In genomic region chr5:102955463-102955862, GRCh38 we compare ENCODE assay signal across 18 cellular contexts.
A peak's percentile ranks its signal among the peaks of the same experiment; 100 is the strongest.
DNase-seq lines count a peak whose midpoint lies in the region; ATAC-seq and TF ChIP-seq lines count a peak whose summit lies in the region.
"Had no signal": no experiment of that assay in that cellular context is flagged by ENCODE, and none has a peak within 500 bp of the region (broad histone marks: within the 10 kb centered on the region; RNA-seq: fewer than 3 reads in every experiment).

No MANE protein-coding gene starts in this region.

- H3K4me3 Mint-ChIP-seq in HFFc6, result no peak overlapping the region
- H3K4me3 Mint-ChIP-seq: CD4-positive, alpha-beta memory T cell had no signal

- no peaks in the 10 kb centered on the region for H3K9me3 Mint-ChIP-seq in HFFc6
- H3K9me3 Mint-ChIP-seq: CD4-positive, alpha-beta memory T cell had no signal

- H3K27ac Mint-ChIP-seq in HFFc6, result peak overlapping the region; percentile 53
- H3K27ac Mint-ChIP-seq: CD4-positive, alpha-beta memory T cell had no signal

- H3K4me1 ChIP-seq in psoas muscle (peaks cover 22% of the 10 kb centered on the region), left ventricle myocardium inferior (peaks cover 35% of the 10 kb centered on the region)
- H3K4me1 ChIP-seq: BLaER1 had no signal

- DNase-seq in AG10803 (ENCODE audit: low read depth) (peak; percentile 8), HFFc6 (no peak), amniotic epithelial cell (ENCODE audit: low read depth) (peak; percentile 4), psoas muscle (no peak), left ventricle myocardium inferior (no peak), inferior parietal cortex (ENCODE audit: extremely low spot score) (no peak)
- DNase-seq: Calu3; CD4-positive, alpha-beta memory T cell; DMS53; MM.1S; NCI-H1092 treated with DMSO at 0.1 percent for 48 hours; NCI-H146; NCI-H2029 treated with DMSO at 0.1 percent for 48 hours; NCI-H2171; NCI-H526; SHP77 had no signal

- H3K27me3 ChIP-seq in psoas muscle (ENCODE audit: insufficient read depth in 3 of 3, low read length in 2 of 3), result no peaks in the 10 kb centered on the region
- no peaks in the 10 kb centered on the region for H3K27me3 ChIP-seq in left ventricle myocardium inferior (ENCODE audit: low read depth)
- H3K27me3 ChIP-seq: BLaER1 had no signal

- no peak for TF ChIP-seq CTCF in AG10803 (conservative IDR thresholded peaks at IDR 0.05; ENCODE audit: low read length)
- TF ChIP-seq CTCF in HFFc6 (IDR thresholded peaks at IDR 0.05), result no peak
- no peak for TF ChIP-seq CTCF in psoas muscle (IDR thresholded peaks at IDR 0.05)
- no peak for TF ChIP-seq CTCF in left ventricle myocardium inferior (IDR thresholded peaks at IDR 0.05; ENCODE audit: borderline replicate concordance)

- no peaks in the 10 kb centered on the region for H3K27me3 Mint-ChIP-seq in HFFc6 (ENCODE audit: insufficient read depth)
- H3K27me3 Mint-ChIP-seq: CD4-positive, alpha-beta memory T cell had no signal

- H3K27ac ChIP-seq in psoas muscle (peak overlapping the region; percentile 17), left ventricle myocardium inferior (replicated peaks) (no peak overlapping the region)
- H3K27ac ChIP-seq: BLaER1 had no signal

- H3K4me1 Mint-ChIP-seq in HFFc6 (ENCODE audit: low read depth), result peaks cover 49% of the 10 kb centered on the region

- ATAC-seq in psoas muscle (no peak), HG02571 (IDR thresholded peaks at IDR 0.05; ENCODE audit: unreplicated experiment) (no peak)

- H3K9me3 ChIP-seq in psoas muscle, result no peaks in the 10 kb centered on the region
- no peaks in the 10 kb centered on the region for H3K9me3 ChIP-seq in left ventricle myocardium inferior (replicated peaks)
- H3K9me3 ChIP-seq: BLaER1 had no signal

- no peak overlapping the region for H3K4me3 ChIP-seq in AG10803 (ENCODE audit: low read length)
- no peak overlapping the region for H3K4me3 ChIP-seq in psoas muscle
- H3K4me3 ChIP-seq in left ventricle myocardium inferior, result no peak overlapping the region
- H3K4me3 ChIP-seq: BLaER1 had no signal

- peaks cover 27% of the 10 kb centered on the region for H3K36me3 Mint-ChIP-seq in HFFc6 (ENCODE audit: low read depth)

- intact Hi-C loops in psoas muscle (cut with DNase I), result no loop called here
- intact Hi-C loops in left ventricle myocardium inferior (cut with micrococcal nuclease), result no loop called here

- 0 to 24% (median 24%) methylated on average over 1 of the region's 1 CpG for WGBS in psoas muscle, 3 donors

- peaks cover 0 to 47% of the 10 kb centered on the region in 2 donors for H3K36me3 ChIP-seq in psoas muscle (ENCODE audit: insufficient read depth in 1 of 2, low read depth in 1 of 2)
- peaks cover 36% of the 10 kb centered on the region for H3K36me3 ChIP-seq in left ventricle myocardium inferior

Comparison
In these comparisons a context has a peak if more than half of its experiments do, and no peak if none do; other contexts are left out.
1. DNase-seq: peak in AG10803 (single experiment) and amniotic epithelial cell (single experiment); none in HFFc6 (single experiment), psoas muscle (0 of 2), left ventricle myocardium inferior (single experiment) and inferior parietal cortex (single experiment).